ENCODE assay signal across 20 cellular contexts in genomic region chr10:43930777-43931176, GRCh38.
"Had no signal": no experiment of that assay in that cellular context is flagged by ENCODE, and none has a peak within 500 bp of the region (broad histone marks: within the 10 kb centered on the region; RNA-seq: fewer than 3 reads in every experiment).

No MANE protein-coding gene starts in this region.

- ATAC-seq: activated T-cell treated with anti-CD3 and anti-CD28 coated beads, Interleukin-2, amount 50 U/mL, for 4 hours; gastroesophageal sphincter; heart left ventricle; mucosa of descending colon; right cardiac atrium had no signal

- H3K4me3 ChIP-seq: colonic mucosa, gastroesophageal sphincter, heart left ventricle, mucosa of descending colon, prostate gland had no signal

- DNase-seq: activated CD4-positive, alpha-beta T cell treated with anti-CD3 and anti-CD28 coated beads, Interleukin-2, amount 10 ng/mL, durations not matched to agents 7 days and 5 days; activated CD8-positive, alpha-beta memory T cell treated with anti-CD3 and anti-CD28 coated beads, Interleukin-2, amount 50 U/mL, for 4 hours; activated naive CD4-positive, alpha-beta T cell treated with anti-CD3 and anti-CD28 coated beads for 36 hours; activated T-cell treated with anti-CD3 and anti-CD28 coated beads, Interleukin-2, amount 50 U/mL, for 4 hours; central memory CD4-positive, alpha-beta T cell; colonic mucosa; heart left ventricle; immature natural killer cell; mucosa of descending colon; naive B cell; right cardiac atrium; small intestine; stimulated activated CD4-positive, alpha-beta T cell treated with anti-CD3 and anti-CD28 coated beads, Interleukin-4, amount 100 ng/mL, for 4 hours; stimulated activated naive CD4-positive, alpha-beta T cell; T1000 had no signal

- H3K36me3 ChIP-seq: colonic mucosa, gastroesophageal sphincter, heart left ventricle, prostate gland had no signal

- H3K4me3 Mint-ChIP-seq: activated CD4-positive, alpha-beta T cell treated with anti-CD3 and anti-CD28 coated beads, Interleukin-2, amount 10 ng/mL, durations not matched to agents 7 days and 5 days; activated naive CD4-positive, alpha-beta T cell treated with anti-CD3 and anti-CD28 coated beads for 36 hours; activated T-cell treated with anti-CD3 and anti-CD28 coated beads, Interleukin-2, amount 50 U/mL, for 4 hours; brain; immature natural killer cell; memory B cell; naive B cell; neural crest cell had no signal

- H3K27ac ChIP-seq: colonic mucosa, gastroesophageal sphincter, heart left ventricle, prostate gland had no signal

- H3K27me3 ChIP-seq: colonic mucosa, gastroesophageal sphincter, heart left ventricle had no signal

- H3K4me1 Mint-ChIP-seq: activated CD4-positive, alpha-beta T cell treated with anti-CD3 and anti-CD28 coated beads, Interleukin-2, amount 10 ng/mL, durations not matched to agents 7 days and 5 days; brain; immature natural killer cell; memory B cell; naive B cell; neural crest cell had no signal

- H3K36me3 Mint-ChIP-seq: brain, immature natural killer cell, memory B cell, naive B cell had no signal

- H3K4me1 ChIP-seq: colonic mucosa, gastroesophageal sphincter, prostate gland had no signal

- H3K9me3 ChIP-seq: colonic mucosa, mucosa of descending colon, prostate gland had no signal

- H3K9me3 Mint-ChIP-seq: activated CD4-positive, alpha-beta T cell treated with anti-CD3 and anti-CD28 coated beads, Interleukin-2, amount 10 ng/mL, durations not matched to agents 7 days and 5 days; activated naive CD4-positive, alpha-beta T cell treated with anti-CD3 and anti-CD28 coated beads for 36 hours; immature natural killer cell; neural crest cell had no signal

- H3K27ac Mint-ChIP-seq: activated CD4-positive, alpha-beta T cell treated with anti-CD3 and anti-CD28 coated beads, Interleukin-2, amount 10 ng/mL, durations not matched to agents 7 days and 5 days; activated naive CD4-positive, alpha-beta T cell treated with anti-CD3 and anti-CD28 coated beads for 36 hours; brain; immature natural killer cell; memory B cell; naive B cell had no signal
